ENCODE assay signal across 16 cellular contexts in the genomic region with DNA sequence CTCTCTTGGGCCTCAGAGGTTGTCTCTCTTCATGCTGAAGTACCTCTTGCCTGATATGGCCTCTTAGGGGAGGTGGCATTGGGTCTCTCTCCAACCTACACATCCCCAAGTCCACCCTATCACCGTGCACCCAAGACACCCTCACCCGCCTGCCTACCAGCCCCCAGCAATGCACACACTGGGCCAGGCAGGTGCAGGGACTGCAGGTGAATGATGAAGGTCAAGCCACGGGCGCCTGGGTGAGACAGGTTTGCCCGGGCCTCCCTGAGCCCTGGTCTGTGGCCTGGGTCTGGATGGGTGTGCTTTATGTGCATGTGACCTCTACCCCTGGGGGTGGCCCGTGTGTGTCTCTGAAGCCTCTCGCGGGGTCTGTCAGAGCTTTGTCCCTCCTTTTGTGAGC.
DNase-seq lines count a peak whose midpoint lies in the region; ATAC-seq and TF ChIP-seq lines count a peak whose summit lies in the region.
"Had no signal": no experiment of that assay in that cellular context is flagged by ENCODE, and none has a peak within 500 bp of the region (broad histone marks: within the 10 kb centered on the region; RNA-seq: fewer than 3 reads in every experiment).

No MANE protein-coding gene starts in this region.

- no peak for ATAC-seq in Right ventricle myocardium inferior

- peaks cover 22 to 38% of the 10 kb centered on the region in 2 donors for H3K9me3 ChIP-seq in right atrium auricular region

- H3K27me3 ChIP-seq in right atrium auricular region: no peaks in the 10 kb centered on the region
- H3K27me3 ChIP-seq in layer of hippocampus (ENCODE audit: control insufficient read depth, insufficient read depth, low read length): no peaks in the 10 kb centered on the region
- H3K27me3 ChIP-seq: BLaER1 had no signal

- no peak overlapping the region for H3K4me3 ChIP-seq in right atrium auricular region
- H3K4me3 ChIP-seq: BLaER1, HAP-1 had no signal

- peak; percentile 53 for DNase-seq in Right ventricle myocardium inferior (ENCODE audit: missing footprints)
- no peak for DNase-seq in right atrium auricular region (ENCODE audit: low spot score)
- no peak for DNase-seq in caudate nucleus (lab: John Stamatoyannopoulos, UW)
- DNase-seq in posterior vena cava (ENCODE audit: low spot score): peak; percentile 68
- no peak for DNase-seq in NCI-H2171 (lab: John Stamatoyannopoulos, UW)
- no peak for DNase-seq in DMS153 treated with DMSO at 0.1 percent for 48 hours (lab: John Stamatoyannopoulos, UW; ENCODE audit: unreplicated experiment)
- no peak for DNase-seq in GM19238 (ENCODE audit: insufficient read length, low spot score)
- DNase-seq: 8988T; CD4-positive, alpha-beta memory T cell; DMS153; DMS79 treated with DMSO at 0.1 percent for 48 hours; GF-D8; IMR-90 had no signal

- no peak overlapping the region for H3K27ac ChIP-seq in right atrium auricular region
- H3K27ac ChIP-seq in caudate nucleus (ENCODE audit: low read depth, low read length): peak overlapping the region; percentile 20
- peak overlapping the region; percentile 50 for H3K27ac ChIP-seq in layer of hippocampus (ENCODE audit: low read depth, low read length)
- H3K27ac ChIP-seq: BLaER1 had no signal

- no peaks in the 10 kb centered on the region for H3K4me1 ChIP-seq in right atrium auricular region
- H3K4me1 ChIP-seq: BLaER1, HAP-1 had no signal

- no peak for TF ChIP-seq CTCF in right atrium auricular region (IDR thresholded peaks at IDR 0.05)

- intact Hi-C loops in Right ventricle myocardium inferior (cut with DNase I) (no loop called here), posterior vena cava (cut with DNase I) (no loop called here)

- H3K36me3 ChIP-seq in right atrium auricular region: no peaks in the 10 kb centered on the region
- H3K36me3 ChIP-seq: BLaER1, HAP-1 had no signal

Comparison
In these comparisons a context has a peak if more than half of its experiments do, and no peak if none do; other contexts are left out.
1. DNase-seq: peak in Right ventricle myocardium inferior (single experiment) and posterior vena cava (single experiment); none in right atrium auricular region (single experiment), caudate nucleus (0 of 61), NCI-H2171 (single experiment), DMS153 treated with DMSO at 0.1 percent for 48 hours (single experiment) and GM19238 (single experiment).
2. H3K27ac ChIP-seq: peak in caudate nucleus (single experiment) and layer of hippocampus (single experiment); none in right atrium auricular region (0 of 2).